Comparison of ENCODE assay signal across 2 cellular contexts in the genomic region with DNA sequence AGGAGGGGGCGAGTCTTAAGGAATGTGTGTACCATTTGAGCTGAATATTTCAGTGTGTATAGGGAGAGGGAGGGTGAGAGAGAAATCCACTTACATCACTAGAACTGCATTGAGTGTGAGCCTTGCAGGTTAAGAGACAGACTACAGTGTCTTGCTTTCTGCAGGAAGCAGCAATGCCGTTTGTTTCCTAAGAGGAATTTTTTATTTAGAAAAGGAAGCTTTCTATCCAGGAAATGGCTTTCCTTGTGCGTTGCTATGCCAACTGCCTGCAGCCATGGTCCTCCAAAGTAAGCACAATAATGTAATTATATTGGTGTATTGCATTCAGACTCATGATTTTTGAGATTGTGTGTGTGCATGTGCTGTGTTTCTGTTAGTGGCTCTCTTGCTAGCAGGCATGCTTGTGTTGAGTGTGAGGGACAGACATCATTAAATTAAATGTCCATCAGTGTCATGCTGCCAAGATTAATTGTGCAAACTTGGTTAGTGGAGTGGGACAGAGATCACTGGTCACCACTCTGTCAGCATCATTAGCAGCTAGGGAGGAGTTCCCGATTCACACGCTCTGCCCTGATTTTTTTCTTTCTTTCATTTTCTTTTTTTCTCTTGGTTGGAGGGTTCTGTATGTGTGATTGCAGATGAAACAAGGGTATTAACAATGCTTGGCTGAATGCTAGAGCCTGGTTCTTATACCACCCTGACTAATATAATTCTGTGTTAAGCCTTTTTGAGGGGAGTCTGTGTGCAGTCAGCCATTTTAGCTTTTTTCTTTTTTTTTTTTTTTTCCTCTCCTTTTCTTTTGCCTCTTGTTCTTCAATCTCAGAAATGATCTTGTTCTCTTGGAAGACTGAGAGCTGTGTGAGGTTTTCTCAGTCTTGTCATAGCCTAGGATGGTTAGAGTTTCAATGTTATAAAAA.
TF ChIP-seq lines count a peak whose summit lies in the region.

No MANE protein-coding gene starts in this region.

TF ChIP-seq in endothelial cell of umbilical vein, 7 proteins besides CTCF, POLR2A, EP300 and RAD21 (continued from another document):
- TF ChIP-seq, protein P1, sequence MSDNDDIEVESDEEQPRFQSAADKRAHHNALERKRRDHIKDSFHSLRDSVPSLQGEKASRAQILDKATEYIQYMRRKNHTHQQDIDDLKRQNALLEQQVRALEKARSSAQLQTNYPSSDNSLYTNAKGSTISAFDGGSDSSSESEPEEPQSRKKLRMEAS (IDR thresholded peaks at IDR 0.05; ENCODE audit: insufficient read depth, insufficient read length): no peak
TF ChIP-seq in endothelial cell of umbilical vein: peak in this region for 0.

TF ChIP-seq in neural cell, 6 proteins besides CTCF, POLR2A, EP300 and RAD21 (continued from another document):
- TF ChIP-seq REST (IDR thresholded peaks at IDR 0.05; ENCODE audit: borderline replicate concordance) (peak; percentile 49), POLR2AphosphoS5 (IDR thresholded peaks at IDR 0.05) (peak; percentile 40), SMC3 (conservative IDR thresholded peaks at IDR 0.05; ENCODE audit: poor library complexity) (no peak), TAF1 (IDR thresholded peaks at IDR 0.05; ENCODE audit: low read depth) (peak; percentile 35), MXI1 (conservative IDR thresholded peaks at IDR 0.05; ENCODE audit: poor library complexity, severe bottlenecking) (peak; percentile 56)
